In the genomic region with DNA sequence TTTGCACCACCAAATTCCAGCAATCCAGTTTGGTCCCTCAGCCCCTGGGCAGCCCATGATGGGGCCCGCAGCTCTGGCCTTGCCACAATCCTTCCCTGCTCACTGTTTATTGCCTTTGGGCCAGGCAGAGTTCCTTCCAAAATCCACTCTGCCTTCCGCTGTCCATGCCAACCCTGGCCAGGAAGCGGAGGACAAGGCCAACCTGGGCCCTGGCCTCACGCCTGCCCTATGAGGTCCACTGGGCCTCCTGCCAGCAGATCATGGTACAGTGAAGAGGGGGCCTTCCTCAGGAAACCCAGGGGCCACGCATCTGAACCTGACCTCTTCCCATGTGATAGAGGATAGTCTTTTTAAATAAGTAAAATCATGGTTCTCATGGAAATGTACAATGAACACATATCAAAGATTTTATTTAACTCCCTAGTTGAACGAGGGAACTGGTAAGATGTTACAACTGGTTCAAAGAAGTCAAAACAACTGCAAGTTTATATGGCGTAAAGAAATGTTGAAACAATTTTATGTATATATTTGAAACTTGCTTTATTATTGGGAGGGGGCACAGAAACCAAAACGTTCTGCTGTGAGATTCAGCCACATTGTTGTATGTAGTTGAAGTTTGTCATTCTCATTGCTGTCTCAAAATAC, we compare ENCODE assay signal across 24 cellular contexts.
DNase-seq lines count a peak whose midpoint lies in the region; ATAC-seq, FAIRE-seq and TF ChIP-seq lines count a peak whose summit lies in the region.
"Had no signal": no experiment of that assay in that cellular context is flagged by ENCODE, and none has a peak within 500 bp of the region (broad histone marks: within the 10 kb centered on the region; RNA-seq: fewer than 3 reads in every experiment).

No MANE protein-coding gene starts in this region.

- DNase-seq in dermis blood vessel endothelial cell (peak; percentile 39), HepG2 (ENCODE audit: low spot score) (no peak), gastrocnemius medialis (peak in 1 of 2 donors; percentile 46), NCI-H1436 treated with DMSO at 0.1 percent for 48 hours (lab: John Stamatoyannopoulos, UW) (no peak), AML-193 (lab: John Stamatoyannopoulos, UW) (no peak), NCI-H2171 treated with DMSO at 0.1 percent for 48 hours (lab: John Stamatoyannopoulos, UW) (no peak)
- DNase-seq: activated CD4-positive, alpha-beta T cell treated with anti-CD3 and anti-CD28 coated beads, Interleukin-2, amount 50 U/mL, for 1 hour; activated CD4-positive, CD25-positive, alpha-beta regulatory T cell; activated CD8-positive, alpha-beta memory T cell treated with anti-CD3 and anti-CD28 coated beads, Interleukin-2, amount 10 ng/mL, durations not matched to agents 7 days and 5 days; activated gamma-delta T cell treated with Interleukin-2 at 50 U/mL for 16 hours; activated T-cell treated with anti-CD3 and anti-CD28 coated beads, Interleukin-2, amount 50 U/mL, for 4 hours; immature natural killer cell; left colon; NCI-H1417; NCI-H2081; NCI-H526 treated with DMSO at 0.1 percent for 48 hours; PC-3; sigmoid colon; stimulated activated CD4-positive, alpha-beta T cell treated with anti-CD3 and anti-CD28 coated beads, Interleukin-4, amount 100 ng/mL, for 24 hours had no signal

- ATAC-seq in HepG2 (peak; percentile 43; the same call in 2 of the 3 replicates), gastrocnemius medialis (peak in 1 of 2 donors; percentile 38), HG03159 (IDR thresholded peaks at IDR 0.05; ENCODE audit: unreplicated experiment) (no peak)
- ATAC-seq: activated CD8-positive, alpha-beta memory T cell treated with anti-CD3 and anti-CD28 coated beads, Interleukin-2, amount 10 ng/mL, durations not matched to agents 7 days and 5 days; activated T-cell treated with anti-CD3 and anti-CD28 coated beads, Interleukin-2, amount 50 U/mL, for 4 hours; HCT116; left colon; PC-3; SK-N-SH treated with all-trans-retinoic acid at 6 μM for 48 hours had no signal

- BruUV-seq in HepG2 (replicated peaks; lab: Mats Ljungman, UMichigan), result no TSS peak

- no peak for TF ChIP-seq CTCF in HEK293 (tag by site-specific recombination; IDR thresholded peaks at IDR 0.05)
- TF ChIP-seq CTCF in HepG2 (CRISPR knock-in tag; IDR thresholded peaks at IDR 0.05), result no peak
- TF ChIP-seq CTCF in gastrocnemius medialis (IDR thresholded peaks at IDR 0.05 in 4 of 5, conservative IDR thresholded peaks at IDR 0.05 in 1 of 5), result no peak

- TF ChIP-seq EP300 in HepG2 (IDR thresholded peaks at IDR 0.05; ENCODE audit: low read depth in 2 of 2, low read length in 2 of 2) (no peak), HepG2 (CRISPR knock-in tag; IDR thresholded peaks at IDR 0.05; ENCODE audit: borderline replicate concordance) (no peak)

- in situ Hi-C loops in HepG2 (cut with HindIII; ENCODE audit: extremely low pct_ligation_motif_present, low pct_unique_long_range_greater_than_20kb) (no loop called here), gastrocnemius medialis (cut with MboI; ENCODE audit: low sequenced_read_pairs in 4 of 4) (no loop called here)

- POLR2A ChIA-PET in HEK293 (lab: Yijun Ruan, JAX), result no interaction called here
- POLR2A ChIA-PET in HepG2 (lab: Yijun Ruan, JAX), result no interaction called here

- no peak overlapping the region for H3K9ac ChIP-seq in HepG2 (ENCODE audit: insufficient read depth, low read depth, low read length)

- no peaks in the 10 kb centered on the region for H3K79me2 ChIP-seq in HepG2 (ENCODE audit: insufficient read depth, low read length)

- H3K4me3 ChIP-seq in HEK293 (ENCODE audit: low read depth, low read length), result no peak overlapping the region
- no peak overlapping the region for H3K4me3 ChIP-seq in HepG2 (replicated peaks in 1 of 3; ENCODE audit: insufficient read depth in 1 of 3, low read depth in 2 of 3, low read length in 3 of 3)
- no peak overlapping the region for H3K4me3 ChIP-seq in gastrocnemius medialis
- H3K4me3 ChIP-seq: sigmoid colon had no signal

- no peak overlapping the region for H2AFZ ChIP-seq in HepG2 (ENCODE audit: low read length)

- intact Hi-C loops in HepG2 (cut with micrococcal nuclease; ENCODE audit: unreplicated experiment), result no loop called here
- intact Hi-C loops in gastrocnemius medialis (cut with DNase I; ENCODE audit: low total_unique reads), result no loop called here

- no peak for TF ChIP-seq RAD21 in HepG2 (CRISPR knock-in tag; IDR thresholded peaks at IDR 0.05)

- no peaks in the 10 kb centered on the region; the same call in 1 of the 2 replicates for H3K4me1 ChIP-seq in HEK293 (ENCODE audit: control insufficient read depth, insufficient read depth, low read length)
- H3K4me1 ChIP-seq in HepG2 (ENCODE audit: insufficient read depth, low read length), result peaks cover 26% of the 10 kb centered on the region
- peaks cover 26 to 37% of the 10 kb centered on the region in 2 donors for H3K4me1 ChIP-seq in gastrocnemius medialis

- no peaks in the 10 kb centered on the region for H3K36me3 ChIP-seq in HEK293 (ENCODE audit: control insufficient read depth in 2 of 2, insufficient read depth in 1 of 2, low read length in 2 of 2)
- no peaks in the 10 kb centered on the region for H3K36me3 ChIP-seq in HepG2 (replicated peaks in 1 of 2; ENCODE audit: control insufficient read depth in 1 of 2, insufficient read depth in 2 of 2, low read length in 2 of 2)
- no peaks in the 10 kb centered on the region for H3K36me3 ChIP-seq in gastrocnemius medialis
- H3K36me3 ChIP-seq: sigmoid colon had no signal

- FAIRE-seq in HepG2 (lab: Jason Lieb, UNC), result no peak
- FAIRE-seq: TTC549 had no signal

- TF ChIP-seq POLR2A in HepG2 (IDR thresholded peaks at IDR 0.05; ENCODE audit: insufficient read depth in 1 of 2, low read depth in 2 of 2, low read length in 2 of 2) (no peak), gastrocnemius medialis (IDR thresholded peaks at IDR 0.05) (no peak)

- no peak overlapping the region for H3K4me2 ChIP-seq in HepG2 (ENCODE audit: low read depth, low read length)

- peaks cover 6% of the 10 kb centered on the region; the same call in 1 of the 2 replicates for H4K20me1 ChIP-seq in HepG2 (ENCODE audit: insufficient read depth, low read length)

- H3K27me3 ChIP-seq in HepG2 (ENCODE audit: control insufficient read depth in 1 of 2, insufficient read depth in 2 of 2, low read length in 2 of 2), result no peaks in the 10 kb centered on the region
- no peaks in the 10 kb centered on the region for H3K27me3 ChIP-seq in gastrocnemius medialis

- H3K9me3 ChIP-seq in HEK293 (ENCODE audit: control insufficient read depth, insufficient read depth, low read depth, low read length), result no peaks in the 10 kb centered on the region
- H3K9me3 ChIP-seq in HepG2 (ENCODE audit: low read length), result no peaks in the 10 kb centered on the region
- H3K9me3 ChIP-seq in gastrocnemius medialis, result no peaks in the 10 kb centered on the region
- H3K9me3 ChIP-seq: sigmoid colon had no signal

- 54% methylated on average over 8 of the region's 8 CpGs for WGBS in HepG2 (ENCODE audit: low lambda C conversion rate)

- CTCF ChIA-PET in HEK293 (lab: Yijun Ruan, JAX), result interaction anchor here (1.2 to 3.2 kb wide), 2 partner anchors 28 kb away, joined by 4 to 76 read pairs; no protein-coding TSS in a partner anchor
- CTCF ChIA-PET in HepG2 (lab: Yijun Ruan, JAX; ENCODE audit: low intra/inter-chr PET ratio, low total read pairs), result no interaction called here

- H3K27ac ChIP-seq in HEK293 (ENCODE audit: extremely low read depth, low read depth, low read length), result no peak overlapping the region
- H3K27ac ChIP-seq in HepG2 (ENCODE audit: extremely low read length, insufficient read depth, low read length), result no peak overlapping the region
- H3K27ac ChIP-seq in gastrocnemius medialis, result peak overlapping the region; percentile 79 to 90 (median 84)

TF ChIP-seq in HEK293, 187 proteins besides CTCF, POLR2A, EP300 and RAD21:
- TF ChIP-seq HOXA7 (CRISPR knock-in tag; IDR thresholded peaks at IDR 0.05; ENCODE audit: borderline replicate concordance), result no peak
- no peak for TF ChIP-seq ZNF223 (tag by site-specific recombination; IDR thresholded peaks at IDR 0.05)
- TF ChIP-seq ZNF510 (tag by site-specific recombination; IDR thresholded peaks at IDR 0.05; ENCODE audit: insufficient replicate concordance), result peak; percentile 99
- TF ChIP-seq ZNF239 (tag by site-specific recombination; IDR thresholded peaks at IDR 0.05), result no peak

TF ChIP-seq in HepG2, 621 proteins besides CTCF, POLR2A, EP300 and RAD21 (continues in another document):
- TF ChIP-seq ZNF549 (CRISPR knock-in tag; IDR thresholded peaks at IDR 0.05) (no peak), HNRNPL (IDR thresholded peaks at IDR 0.05; ENCODE audit: low read depth, low read length) (0 out of 2 replicates have a peak, but pooled peaks have one; percentile 60), GPBP1L1 (CRISPR knock-in tag; IDR thresholded peaks at IDR 0.05) (no peak), ZNF780A (CRISPR knock-in tag; IDR thresholded peaks at IDR 0.05) (no peak), PHB2 (IDR thresholded peaks at IDR 0.05; ENCODE audit: partially characterized antibody) (no peak), ZSCAN12 (CRISPR knock-in tag; IDR thresholded peaks at IDR 0.05) (no peak), TOPORS (CRISPR knock-in tag; IDR thresholded peaks at IDR 0.05) (no peak)

Comparison
In these comparisons a context has a peak if more than half of its experiments do, and no peak if none do; other contexts are left out.
1. H3K27ac ChIP-seq: peak in gastrocnemius medialis (4 of 4); none in HEK293 (single experiment) and HepG2 (single experiment).
2. Of the 63 proteins assayed by ChIP-seq in both HepG2 and HEK293: peak only in HepG2: none; only in HEK293: ZNF510; in both: none; in neither: 62.